ENCODE assay signal across 12 cellular contexts in genomic region chr7:51324206-51324884, GRCh38. TPM values are rescaled to one million over a fixed set of nuclear protein-coding genes. Genes with fewer than 3 reads are reported as not detected.
DNase-seq lines count a peak whose midpoint lies in the region; ATAC-seq, FAIRE-seq and TF ChIP-seq lines count a peak whose summit lies in the region.
"Had no signal": no experiment of that assay in that cellular context is flagged by ENCODE, and none has a peak within 500 bp of the region (broad histone marks: within the 10 kb centered on the region; RNA-seq: fewer than 3 reads in every experiment).

No MANE protein-coding gene starts in this region.

- H3K4ac ChIP-seq in mesenchymal stem cell (ENCODE audit: low read depth in 1 of 2, low read length in 2 of 2), result no peak overlapping the region

- no peaks in the 10 kb centered on the region for H3K4me1 Mint-ChIP-seq in natural killer cell treated with Interleukin-12 subunit alpha and Interleukin-12 subunit beta and Interleukin-15 and Interleukin-18, amount 100 ng/mL, for 72 hours (ENCODE audit: low read depth in 2 of 2)

- WGBS in GM23248 (ENCODE audit: low coverage in 1 of 2, low lambda C conversion rate in 2 of 2, missing lambda C conversion rate in 2 of 2), 2 experiments, result 35 to 42% methylated on average over 11 of the region's 11 CpGs
- WGBS in mesenchymal stem cell, result 93% methylated on average over 11 of the region's 11 CpGs

- H3K9ac ChIP-seq in GM23248, result no peak overlapping the region
- no peak overlapping the region for H3K9ac ChIP-seq in mesenchymal stem cell (ENCODE audit: low read length)

- no peak overlapping the region for H3K4me3 ChIP-seq in GM23248
- no peak overlapping the region for H3K4me3 ChIP-seq in bronchial epithelial cell (ENCODE audit: low read depth, low read length)
- no peak overlapping the region for H3K4me3 ChIP-seq in mesenchymal stem cell (ENCODE audit: insufficient read depth in 1 of 2, low read depth in 1 of 2, low read length in 2 of 2)
- H3K4me3 ChIP-seq: skin epidermis had no signal

- H2AFZ ChIP-seq in GM23248 (no peak overlapping the region), mesenchymal stem cell (ENCODE audit: low read depth, low read length) (no peak overlapping the region)

- H3K14ac ChIP-seq in mesenchymal stem cell (ENCODE audit: low read length in 2 of 2), result no peak overlapping the region

- H2BK12ac ChIP-seq in mesenchymal stem cell (ENCODE audit: low read length in 2 of 2), result no peak overlapping the region

- in situ Hi-C loops in GM23248 (cut with MboI), result no loop called here

- no peak overlapping the region for H3K23ac ChIP-seq in mesenchymal stem cell (ENCODE audit: low read length in 2 of 2)

- H4K20me1 ChIP-seq in GM23248 (ENCODE audit: insufficient read depth), result no peaks in the 10 kb centered on the region

- H2BK120ac ChIP-seq in mesenchymal stem cell (ENCODE audit: low read depth, low read length), result no peak overlapping the region

- H3K4me2 ChIP-seq in GM23248 (ENCODE audit: unreplicated experiment) (no peak overlapping the region), mesenchymal stem cell (ENCODE audit: low read length, poor library complexity, severe bottlenecking) (no peak overlapping the region)

- no peaks in the 10 kb centered on the region for H3F3A ChIP-seq in GM23248 (ENCODE audit: insufficient read depth)

- H3K9me3 Mint-ChIP-seq in natural killer cell treated with Interleukin-12 subunit alpha and Interleukin-12 subunit beta and Interleukin-15 and Interleukin-18, amount 100 ng/mL, for 72 hours, result no peaks in the 10 kb centered on the region

- no peaks in the 10 kb centered on the region for H3K36me3 ChIP-seq in GM23248 (ENCODE audit: low read depth)
- no peaks in the 10 kb centered on the region for H3K36me3 ChIP-seq in bronchial epithelial cell (ENCODE audit: control insufficient read depth, insufficient read depth, low read length)
- no peaks in the 10 kb centered on the region for H3K36me3 ChIP-seq in mesenchymal stem cell (ENCODE audit: control insufficient read depth in 1 of 2, insufficient read depth in 2 of 2, low read depth in 1 of 2, low read length in 2 of 2)

- H3K27me3 Mint-ChIP-seq in natural killer cell treated with Interleukin-12 subunit alpha and Interleukin-12 subunit beta and Interleukin-15 and Interleukin-18, amount 100 ng/mL, for 72 hours, result no peaks in the 10 kb centered on the region
- H3K27me3 Mint-ChIP-seq: T-helper 17 cell had no signal

- no peak overlapping the region for H2BK5ac ChIP-seq in mesenchymal stem cell (ENCODE audit: low read depth, low read length, poor library complexity, severe bottlenecking)

- H3K27ac Mint-ChIP-seq in natural killer cell treated with Interleukin-12 subunit alpha and Interleukin-12 subunit beta and Interleukin-15 and Interleukin-18, amount 100 ng/mL, for 72 hours, result no peak overlapping the region
- H3K27ac Mint-ChIP-seq: T-helper 17 cell had no signal

- H3K27ac ChIP-seq in GM23248 (no peak overlapping the region), mesenchymal stem cell (ENCODE audit: low read length, poor library complexity, severe bottlenecking) (no peak overlapping the region)

- no peak overlapping the region for H2AK5ac ChIP-seq in mesenchymal stem cell (ENCODE audit: low read length, severe bottlenecking)

- no peak overlapping the region for H3K4me3 Mint-ChIP-seq in natural killer cell treated with Interleukin-12 subunit alpha and Interleukin-12 subunit beta and Interleukin-15 and Interleukin-18, amount 100 ng/mL, for 72 hours
- H3K4me3 Mint-ChIP-seq: T-helper 17 cell had no signal

- H3K4me1 ChIP-seq in GM23248 (ENCODE audit: insufficient read depth), result no peaks in the 10 kb centered on the region
- H3K4me1 ChIP-seq in mesenchymal stem cell (ENCODE audit: control insufficient read depth, insufficient read depth, low read depth, low read length), result no peaks in the 10 kb centered on the region

- no peak for TF ChIP-seq CTCF in bronchial epithelial cell (IDR thresholded peaks at IDR 0.05; ENCODE audit: insufficient read depth, low read length, severe bottlenecking)

- no peak for ATAC-seq in natural killer cell treated with Interleukin-12 subunit alpha and Interleukin-12 subunit beta and Interleukin-15 and Interleukin-18, amount 100 ng/mL, for 72 hours
- ATAC-seq in HG02970 (IDR thresholded peaks at IDR 0.05; ENCODE audit: low FRiP score, unreplicated experiment), result no peak
- ATAC-seq: T-helper 17 cell had no signal

- H3K9me3 ChIP-seq in GM23248 (ENCODE audit: low read depth) (no peaks in the 10 kb centered on the region), mesenchymal stem cell (ENCODE audit: control insufficient read depth, low read length) (no peaks in the 10 kb centered on the region)

- no peaks in the 10 kb centered on the region for H3K79me1 ChIP-seq in mesenchymal stem cell (replicated peaks; ENCODE audit: low read length, poor library complexity, severe bottlenecking)

- DNase-seq in GM23248 (peak; percentile 28), MV-4-11 (lab: John Stamatoyannopoulos, UW) (peak; percentile 68), bronchial epithelial cell (ENCODE audit: low read depth) (peak; percentile 92), mesenchymal stem cell (no peak), T-helper 9 cell (no peak), mesenteric fat pad (ENCODE audit: low spot score) (no peak)
- DNase-seq in natural killer cell treated with Interleukin-12 subunit alpha and Interleukin-12 subunit beta and Interleukin-15 and Interleukin-18, amount 100 ng/mL, for 72 hours (ENCODE audit: low spot score), result no peak
- DNase-seq: T-helper 17 cell had no signal

- FAIRE-seq in bronchial epithelial cell (lab: Jason Lieb, UNC), result no peak
- FAIRE-seq: GM18507 had no signal

- H3K27me3 ChIP-seq in GM23248 (replicated peaks; ENCODE audit: insufficient read depth), result 0 out of 2 replicates have a peak, but pooled peaks cover 8% of the 10 kb centered on the region
- peaks cover 1% of the 10 kb centered on the region for H3K27me3 ChIP-seq in bronchial epithelial cell (ENCODE audit: control insufficient read depth, insufficient read depth, low read length)
- peaks cover 16 to 18% of the 10 kb centered on the region in 2 experiments for H3K27me3 ChIP-seq in mesenchymal stem cell (ENCODE audit: control insufficient read depth in 1 of 2, insufficient read depth in 1 of 2, low read length in 2 of 2)

- H3K18ac ChIP-seq in mesenchymal stem cell (ENCODE audit: low read depth in 1 of 2, low read length in 2 of 2), result no peak overlapping the region

- no peaks in the 10 kb centered on the region for H3K36me3 Mint-ChIP-seq in natural killer cell treated with Interleukin-12 subunit alpha and Interleukin-12 subunit beta and Interleukin-15 and Interleukin-18, amount 100 ng/mL, for 72 hours

- H3K79me2 ChIP-seq in GM23248 (ENCODE audit: insufficient read depth), result no peaks in the 10 kb centered on the region

- H4K91ac ChIP-seq in mesenchymal stem cell (ENCODE audit: low read length), result peak overlapping the region; percentile 61

- no peaks in the 10 kb centered on the region for H3K9me2 ChIP-seq in GM23248 (ENCODE audit: insufficient read depth)

- no peak overlapping the region for H4K8ac ChIP-seq in mesenchymal stem cell (ENCODE audit: low read length)

- H2BK15ac ChIP-seq in mesenchymal stem cell (ENCODE audit: low read depth, poor library complexity, severe bottlenecking), result peak overlapping the region; percentile 23

RNA-seq across cellular contexts. Expression of gene COBL, which starts 7.7 kb away (rescaled TPM):
- total RNA-seq in GM23248 (2014; rRNA removed; shearing (Covaris generic)), result not detected in 2 replicates
- polyA plus RNA-seq in GM23248 (2016; fragmentation: Nextera tagmentation; extraction: Ambion mirVana), result not detected in 2 replicates
- total RNA-seq in bronchial epithelial cell, result 1.1 and 4.1 TPM in 2 replicates
- polyA plus RNA-seq in mesenchymal stem cell (2013, experiment 1 of 2), result 0.03 TPM
- 0.03 TPM for polyA plus RNA-seq in mesenchymal stem cell (2013, experiment 2 of 2)
- total RNA-seq in natural killer cell treated with Interleukin-12 subunit alpha and Interleukin-12 subunit beta and Interleukin-15 and Interleukin-18, amount 100 ng/mL, for 72 hours, result not detected
- 9.2 TPM for total RNA-seq in mesenteric fat pad
- total RNA-seq: T-helper 17 cell had no signal
- polyA plus RNA-seq: BJ had no signal

Comparison
In these comparisons a context has a peak if more than half of its experiments do, and no peak if none do; other contexts are left out.
1. DNase-seq: peak in GM23248 (single experiment), MV-4-11 (single experiment) and bronchial epithelial cell (single experiment); none in mesenchymal stem cell (single experiment), natural killer cell treated with Interleukin-12 subunit alpha and Interleukin-12 subunit beta and Interleukin-15 and Interleukin-18, amount 100 ng/mL, for 72 hours (single experiment), T-helper 9 cell (single experiment) and mesenteric fat pad (single experiment).